ENCODE assay signal across 8 cellular contexts in genomic region chr22:30196141-30196866, GRCh38. TPM values are rescaled to one million over a fixed set of nuclear protein-coding genes. Genes with fewer than 3 reads are reported as not detected.
DNase-seq lines count a peak whose midpoint lies in the region; ATAC-seq, FAIRE-seq and TF ChIP-seq lines count a peak whose summit lies in the region.

No MANE protein-coding gene starts in this region.

- peak overlapping the region; percentile 95 to 100 for H3K27ac ChIP-seq in A549
- peak overlapping the region; percentile 88 for H3K27ac ChIP-seq in H9 (ENCODE audit: insufficient read length, low read depth, low read length)
- peak overlapping the region; percentile 96 for H3K27ac ChIP-seq in fibroblast of lung (ENCODE audit: insufficient read depth, low read length)
- peak overlapping the region; percentile 72 for H3K27ac ChIP-seq in tibial artery

- H2BK20ac ChIP-seq in H9 (ENCODE audit: low read depth, low read length, poor library complexity, severe bottlenecking) = no peak overlapping the region

- no peak overlapping the region for H3K23ac ChIP-seq in H9 (ENCODE audit: insufficient read length, low read depth, low read length)

- intact Hi-C loops in tibial artery (cut with DNase I; ENCODE audit: low total_unique reads) = no loop called here

- TF ChIP-seq RAD21 in A549 (conservative IDR thresholded peaks at IDR 0.05 in 1 of 2, IDR thresholded peaks at IDR 0.05 in 1 of 2) = peak in 1 of 2 experiments; percentile 36; a peak in 3 of 5 replicates

- CTCF ChIA-PET in A549 (lab: Yijun Ruan, JAX) = interaction anchor here (0.9 to 2.0 kb wide), 7 partner anchors 8 to 92 kb away, joined by 3 to 8 read pairs (median 4); no protein-coding TSS in a partner anchor

- no peaks in the 10 kb centered on the region for H3K27me3 Mint-ChIP-seq in H9 (ENCODE audit: low read depth)

- H3K4me3 ChIP-seq in A549 (no peak overlapping the region), fibroblast of lung (replicated peaks in 1 of 4; ENCODE audit: control extremely low read depth in 1 of 4, insufficient read depth in 1 of 4, low read depth in 3 of 4, low read length in 4 of 4) (peak overlapping the region in 2 of 4 experiments; percentile 20 to 24), neuron (ENCODE audit: low read length) (peak overlapping the region; percentile 32), tibial artery (peak overlapping the region; percentile 10 to 16)

- no peaks in the 10 kb centered on the region for H3K36me3 ChIP-seq in fibroblast of lung (ENCODE audit: control insufficient read depth, insufficient read depth, low read length)
- no peaks in the 10 kb centered on the region for H3K36me3 ChIP-seq in neuron (ENCODE audit: insufficient read depth, low read length)
- H3K36me3 ChIP-seq in tibial artery = no peaks in the 10 kb centered on the region

- H2AK5ac ChIP-seq in H9 (ENCODE audit: insufficient read length, low read length) = no peak overlapping the region

- ATAC-seq in A549 (peak; percentile 87 to 91), HG03571 (IDR thresholded peaks at IDR 0.05; ENCODE audit: unreplicated experiment) (no peak)

- no peaks in the 10 kb centered on the region for H3K79me1 ChIP-seq in H9 (ENCODE audit: insufficient read depth, low read depth, low read length, poor library complexity, severe bottlenecking)

- H3K56ac ChIP-seq in H9 (ENCODE audit: insufficient read length, low read depth, low read length) = peak overlapping the region; percentile 63

- FAIRE-seq in A549 (lab: Jason Lieb, UNC) = peak; percentile 65

- no peak overlapping the region for H4K8ac ChIP-seq in H9 (replicated peaks; ENCODE audit: insufficient read length, low read depth, low read length)

- H3K9me3 ChIP-seq in A549 = peaks cover 9% of the 10 kb centered on the region; the same call in 2 of the 3 replicates
- no peaks in the 10 kb centered on the region for H3K9me3 ChIP-seq in H9 (ENCODE audit: control insufficient read depth, low read depth, low read length)
- H3K9me3 ChIP-seq in fibroblast of lung (ENCODE audit: control insufficient read depth, insufficient read depth, low read depth, low read length) = no peaks in the 10 kb centered on the region
- H3K9me3 ChIP-seq in neuron (ENCODE audit: low read length) = no peaks in the 10 kb centered on the region
- H3K9me3 ChIP-seq in tibial artery = no peaks in the 10 kb centered on the region

- no peak overlapping the region for H2BK5ac ChIP-seq in H9 (ENCODE audit: insufficient read length, low read length)

- H3K9me3 Mint-ChIP-seq in H9 = no peaks in the 10 kb centered on the region

- H3K18ac ChIP-seq in H9 (ENCODE audit: insufficient read length, low read depth, low read length) = peak overlapping the region; percentile 71

- H3K27me3 ChIP-seq in H9 (ENCODE audit: insufficient read depth, low read length) (no peaks in the 10 kb centered on the region), fibroblast of lung (ENCODE audit: control insufficient read depth, insufficient read depth, low read length) (no peaks in the 10 kb centered on the region), neuron (ENCODE audit: insufficient read depth, low read length) (no peaks in the 10 kb centered on the region), tibial artery (no peaks in the 10 kb centered on the region)

- peak; percentile 96 to 99; a peak in 4 of 5 replicates for TF ChIP-seq EP300 in A549 (IDR thresholded peaks at IDR 0.05)

- TF ChIP-seq POLR2A in A549 (IDR thresholded peaks at IDR 0.05; ENCODE audit: low read length) = no peak

- TF ChIP-seq CTCF in A549 (IDR thresholded peaks at IDR 0.05) (no peak), H9 (conservative IDR thresholded peaks at IDR 0.05) (no peak), fibroblast of lung (conservative IDR thresholded peaks at IDR 0.05 in 1 of 2, IDR thresholded peaks at IDR 0.05 in 1 of 2; ENCODE audit: low read depth in 1 of 2, low read length in 2 of 2) (no peak), tibial artery (IDR thresholded peaks at IDR 0.05) (no peak)

- H2BK120ac ChIP-seq in H9 (ENCODE audit: low read depth, low read length, poor library complexity, severe bottlenecking) = no peak overlapping the region

- no peak overlapping the region for H3T11ph ChIP-seq in H9 (ENCODE audit: low read length)

- WGBS in A549 (ENCODE audit: missing lambda C conversion rate) = 0% methylated on average over 10 of the region's 11 CpGs
- WGBS in H9 (ENCODE audit: extremely low coverage, insufficient read length, low lambda C conversion rate) = no CpG with 5 or more reads among the region's 11 CpGs

- no peaks in the 10 kb centered on the region for H4K20me1 ChIP-seq in H9 (ENCODE audit: control insufficient read depth, insufficient read depth, insufficient read length)
- H4K20me1 ChIP-seq in fibroblast of lung (ENCODE audit: control insufficient read depth, extremely low read depth, insufficient read depth, low read length) = no peaks in the 10 kb centered on the region

- peaks cover 70% of the 10 kb centered on the region for H3K4me1 ChIP-seq in A549
- peaks cover 2% of the 10 kb centered on the region for H3K4me1 ChIP-seq in H9 (ENCODE audit: insufficient read depth, low read length)
- peaks cover 23% of the 10 kb centered on the region for H3K4me1 ChIP-seq in fibroblast of lung (ENCODE audit: control insufficient read depth, extremely low read depth, insufficient read depth, low read length)
- peaks cover 18% of the 10 kb centered on the region for H3K4me1 ChIP-seq in neuron (ENCODE audit: insufficient read depth, low read length)
- peaks cover 4 to 23% (median 22%) of the 10 kb centered on the region in 4 donors for H3K4me1 ChIP-seq in tibial artery

- H3K4me3 Mint-ChIP-seq in H9 = peak overlapping the region in 1 of 2 experiments; percentile 30; a peak in 2 of 5 replicates

- H3K9ac ChIP-seq in H9 (ENCODE audit: extremely low read depth, insufficient read length, low read length) (peak overlapping the region; percentile 9), fibroblast of lung (ENCODE audit: insufficient read depth, low read length) (peak overlapping the region; percentile 70)

- peak overlapping the region; percentile 62 for H3K4me2 ChIP-seq in A549
- peak overlapping the region; percentile 20 for H3K4me2 ChIP-seq in H9 (ENCODE audit: insufficient read depth, insufficient read length, low read length)
- H3K4me2 ChIP-seq in fibroblast of lung (ENCODE audit: extremely low read depth, insufficient read depth, low read length) = peak overlapping the region; percentile 33

- peaks cover 3% of the 10 kb centered on the region for H3K23me2 ChIP-seq in H9 (ENCODE audit: insufficient read length, low read depth, low read length, poor library complexity, severe bottlenecking)

- peaks cover 29 to 35% of the 10 kb centered on the region in 2 experiments for H3K4me1 Mint-ChIP-seq in H9

- H2BK15ac ChIP-seq in H9 (ENCODE audit: low read depth, low read length) = no peak overlapping the region

- H3K14ac ChIP-seq in H9 (ENCODE audit: insufficient read depth, low read length) = peak overlapping the region; percentile 18; the same call in 1 of the 2 replicates

- H3K36me3 Mint-ChIP-seq in H9 (ENCODE audit: insufficient read depth in 1 of 3, low read depth in 3 of 3) = no peaks in the 10 kb centered on the region

- peak overlapping the region; percentile 85 to 96 (median 93); a peak in 5 of 7 replicates for H3K27ac Mint-ChIP-seq in H9

- H4K5ac ChIP-seq in H9 (ENCODE audit: insufficient read length, low read depth, low read length) = peak overlapping the region; percentile 15

- no peaks in the 10 kb centered on the region for H3K79me2 ChIP-seq in H9 (ENCODE audit: insufficient read depth, low read length)
- H3K79me2 ChIP-seq in fibroblast of lung (ENCODE audit: control insufficient read depth, insufficient read depth, low read length) = no peaks in the 10 kb centered on the region

- POLR2A ChIA-PET in A549 (lab: Yijun Ruan, JAX) = interaction anchor here (0.6 to 2.7 kb wide), 11 partner anchors 11 to 547 kb away, joined by 3 to 47 read pairs (median 6); partner anchors contain the start of gene RNF215

- DNase-seq in A549 (ENCODE audit: low read depth in 1 of 2, low spot score in 1 of 2) (peak; percentile 83 to 100), H9 (peak; percentile 87), NCI-H524 treated with DMSO at 0.1 percent for 48 hours (lab: John Stamatoyannopoulos, UW) (peak; percentile 95), fibroblast of lung (ENCODE audit: low read depth in 2 of 2) (peak; percentile 100), tibial artery (peak; percentile 77 to 93)
- DNase-seq in activated CD8-positive, alpha-beta memory T cell treated with anti-CD3 and anti-CD28 coated beads for 4 hours (ENCODE audit: low read depth in 2 of 2) = peak; percentile 28 to 34

- H3K4ac ChIP-seq in H9 (ENCODE audit: low read depth, low read length) = no peak overlapping the region; the same call in 1 of the 2 replicates

- peak overlapping the region; percentile 53 for H2BK12ac ChIP-seq in H9 (ENCODE audit: insufficient read length, low read depth, low read length)

- no peak overlapping the region for H4K91ac ChIP-seq in H9 (ENCODE audit: insufficient read length, low read depth, low read length)

- H2AFZ ChIP-seq in H9 (ENCODE audit: low read length) = no peak overlapping the region
- H2AFZ ChIP-seq in fibroblast of lung (ENCODE audit: low read length) = no peak overlapping the region
- H2AFZ ChIP-seq in neuron (ENCODE audit: low read depth, low read length) = peak overlapping the region; percentile 63

TF ChIP-seq in A549, 52 proteins besides CTCF, POLR2A, EP300 and RAD21 (continues in another document):
- no peak for TF ChIP-seq TFCP2L1 (CRISPR knock-in tag; IDR thresholded peaks at IDR 0.05)
- TF ChIP-seq CEBPB (IDR thresholded peaks at IDR 0.05) = peak; percentile 85 to 87
- no peak for TF ChIP-seq POLR2AphosphoS2 (conservative IDR thresholded peaks at IDR 0.05; ENCODE audit: low read length)
- TF ChIP-seq, protein P1, sequence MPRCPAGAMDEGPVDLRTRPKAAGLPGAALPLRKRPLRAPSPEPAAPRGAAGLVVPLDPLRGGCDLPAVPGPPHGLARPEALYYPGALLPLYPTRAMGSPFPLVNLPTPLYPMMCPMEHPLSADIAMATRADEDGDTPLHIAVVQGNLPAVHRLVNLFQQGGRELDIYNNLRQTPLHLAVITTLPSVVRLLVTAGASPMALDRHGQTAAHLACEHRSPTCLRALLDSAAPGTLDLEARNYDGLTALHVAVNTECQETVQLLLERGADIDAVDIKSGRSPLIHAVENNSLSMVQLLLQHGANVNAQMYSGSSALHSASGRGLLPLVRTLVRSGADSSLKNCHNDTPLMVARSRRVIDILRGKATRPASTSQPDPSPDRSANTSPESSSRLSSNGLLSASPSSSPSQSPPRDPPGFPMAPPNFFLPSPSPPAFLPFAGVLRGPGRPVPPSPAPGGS (IDR thresholded peaks at IDR 0.05) = peak; percentile 79; the same call in 2 of the 3 replicates

RNA-seq across cellular contexts. Expression of gene LIF, which starts 50.3 kb away (rescaled TPM):
- 54.5 and 64.7 TPM in 2 replicates for polyA plus RNA-seq in A549 (2011; rRNA removed)
- polyA plus RNA-seq in A549 (2012; cell fraction: cytosol; rRNA removed) = 53.0 and 70.6 TPM in 2 replicates
- 279 and 384 TPM in 2 replicates for polyA plus RNA-seq in A549 (2012; cell fraction: nucleus; rRNA removed)
- polyA plus RNA-seq in A549 (2017; fragmentation: RNase III; extraction: RNeasy Plus Mini Kit Qiagen cat#74134 plus additional on column Dnase treatment) = 40.7 to 49.3 TPM (median 44.3 TPM) in 3 replicates
- 62.7 and 126 TPM in 2 replicates for polyA minus RNA-seq in A549 (2011; rRNA and poly(A)+ RNA removed)
- total RNA-seq in H9 (2021) = 4.3 and 6.1 TPM in 2 replicates
- total RNA-seq in fibroblast of lung = 3.6 and 11.2 TPM in 2 replicates
- 4.5 and 19.6 TPM in 2 replicates for polyA plus RNA-seq in fibroblast of lung
- 7.1 and 25.1 TPM in 2 replicates for polyA plus RNA-seq in fibroblast of lung (2012)
- 40.6 and 97.7 TPM in 2 replicates for polyA minus RNA-seq in fibroblast of lung (ENCODE audit: low replicate concordance)

Comparison
In these comparisons a context has a peak if more than half of its experiments do, and no peak if none do; other contexts are left out.
1. DNase-seq: peak in every context shown above with its lines; median percentile 100 in fibroblast of lung; 95 in NCI-H524 treated with DMSO at 0.1 percent for 48 hours; 92 in A549; 87 in H9; 85 in tibial artery; 31 in activated CD8-positive, alpha-beta memory T cell treated with anti-CD3 and anti-CD28 coated beads for 4 hours.